In genomic region chr6:167699141-167700036, GRCh38 we compare ENCODE assay signal across 8 cellular contexts.
DNase-seq lines count a peak whose midpoint lies in the region; ATAC-seq and TF ChIP-seq lines count a peak whose summit lies in the region.

No MANE protein-coding gene starts in this region.

- no peaks in the 10 kb centered on the region for H3K9me3 Mint-ChIP-seq in endothelial cell (ENCODE audit: unreplicated experiment)
- peaks cover 2% of the 10 kb centered on the region for H3K9me3 Mint-ChIP-seq in type B pancreatic cell

- H3K14ac ChIP-seq in neuronal stem cell (ENCODE audit: low read length): peak overlapping the region; percentile 25

- H3K4me3 ChIP-seq in neuronal stem cell (ENCODE audit: low read length in 2 of 2): no peak overlapping the region

- ATAC-seq in GM19438 (IDR thresholded peaks at IDR 0.05; ENCODE audit: low read depth, unreplicated experiment) (peak; percentile 92), HG03469 (IDR thresholded peaks at IDR 0.05; ENCODE audit: unreplicated experiment) (peak; percentile 96)

- no peak overlapping the region for H3K4ac ChIP-seq in neuronal stem cell (ENCODE audit: low read length)

- H3K9ac ChIP-seq in neuronal stem cell (ENCODE audit: low read depth, low read length, poor library complexity): peak overlapping the region; percentile 72

- no peak overlapping the region for H3K27ac ChIP-seq in neuronal stem cell (replicated peaks; ENCODE audit: low read length)

- peak; percentile 58 for DNase-seq in A172 (ENCODE audit: low spot score)
- DNase-seq in activated CD4-positive, alpha-beta T cell treated with anti-CD3 and anti-CD28 coated beads for 48 hours: peak; percentile 73
- peak; percentile 69 for DNase-seq in endothelial cell (ENCODE audit: low spot score)
- DNase-seq in neuronal stem cell (ENCODE audit: low spot score): no peak
- no peak for DNase-seq in type B pancreatic cell (ENCODE audit: extremely low spot score, unreplicated experiment)
- DNase-seq in HuH-7.5 (ENCODE audit: low spot score): no peak

- H3K36me3 Mint-ChIP-seq in endothelial cell (ENCODE audit: low read depth, unreplicated experiment): no peaks in the 10 kb centered on the region
- H3K36me3 Mint-ChIP-seq in type B pancreatic cell: no peaks in the 10 kb centered on the region

- no CpG with 5 or more reads among the region's 21 CpGs for WGBS in neuronal stem cell (ENCODE audit: extremely low coverage in 2 of 2, insufficient read length in 2 of 2, insufficient replicate concordance in 1 of 2), 2 donors

- H4K91ac ChIP-seq in neuronal stem cell (ENCODE audit: low read depth, low read length, poor library complexity): no peak overlapping the region

- peak overlapping the region; percentile 86 for H2BK15ac ChIP-seq in neuronal stem cell (ENCODE audit: low read length)

- no peak overlapping the region for H4K8ac ChIP-seq in neuronal stem cell (ENCODE audit: low read depth, low read length)

- H3K18ac ChIP-seq in neuronal stem cell (ENCODE audit: low read length): peak overlapping the region; percentile 84

- no peaks in the 10 kb centered on the region for H3K79me1 ChIP-seq in neuronal stem cell (ENCODE audit: low read depth, low read length)

- H3K9me3 ChIP-seq in neuronal stem cell (replicated peaks in 1 of 2; ENCODE audit: control insufficient read depth in 2 of 2, insufficient read depth in 1 of 2, low read depth in 1 of 2, low read length in 2 of 2): no peaks in the 10 kb centered on the region

- peak overlapping the region; percentile 96 for H2AK5ac ChIP-seq in neuronal stem cell (ENCODE audit: low read depth, low read length)

- peak overlapping the region; percentile 29 for H2BK120ac ChIP-seq in neuronal stem cell (ENCODE audit: low read depth, low read length)

- peak overlapping the region; percentile 33 for H2BK12ac ChIP-seq in neuronal stem cell (ENCODE audit: low read length)

- H2BK5ac ChIP-seq in neuronal stem cell (ENCODE audit: low read length): peak overlapping the region; percentile 87

- TF ChIP-seq CTCF in endothelial cell (IDR thresholded peaks at IDR 0.05; ENCODE audit: unreplicated experiment) (no peak), type B pancreatic cell (conservative IDR thresholded peaks at IDR 0.05) (no peak)

- H3K27me3 ChIP-seq in neuronal stem cell (ENCODE audit: control insufficient read depth in 3 of 3, insufficient read depth in 3 of 3, low read depth in 1 of 3, low read length in 3 of 3): no peaks in the 10 kb centered on the region

- H3K4me1 Mint-ChIP-seq in endothelial cell (ENCODE audit: unreplicated experiment): peaks cover 36% of the 10 kb centered on the region
- H3K4me1 Mint-ChIP-seq in type B pancreatic cell (ENCODE audit: unreplicated experiment): peaks cover 17% of the 10 kb centered on the region

- peak overlapping the region; percentile 78 for H2AFZ ChIP-seq in neuronal stem cell (ENCODE audit: low read length)

- H3K4me3 Mint-ChIP-seq in endothelial cell (ENCODE audit: unreplicated experiment) (peak overlapping the region; percentile 73), type B pancreatic cell (no peak overlapping the region)

- no peak overlapping the region for H3K4me2 ChIP-seq in neuronal stem cell (ENCODE audit: insufficient read depth, low read length, poor library complexity, severe bottlenecking)

- H3K23ac ChIP-seq in neuronal stem cell (ENCODE audit: low read depth, low read length, poor library complexity): peak overlapping the region; percentile 46

- peaks cover 3% of the 10 kb centered on the region for H3K27me3 Mint-ChIP-seq in endothelial cell (ENCODE audit: unreplicated experiment)
- no peaks in the 10 kb centered on the region for H3K27me3 Mint-ChIP-seq in type B pancreatic cell

- H3K27ac Mint-ChIP-seq in endothelial cell (ENCODE audit: unreplicated experiment): peak overlapping the region; percentile 99
- peak overlapping the region; percentile 55 for H3K27ac Mint-ChIP-seq in type B pancreatic cell

- no peaks in the 10 kb centered on the region for H3K36me3 ChIP-seq in neuronal stem cell (replicated peaks in 1 of 2; ENCODE audit: control insufficient read depth in 2 of 2, insufficient read depth in 2 of 2, low read length in 2 of 2)

- peaks cover 7 to 23% of the 10 kb centered on the region in 2 donors for H3K4me1 ChIP-seq in neuronal stem cell (ENCODE audit: control insufficient read depth in 2 of 2, insufficient read depth in 1 of 2, low read depth in 1 of 2, low read length in 2 of 2)

Comparison
In these comparisons a context has a peak if more than half of its experiments do, and no peak if none do; other contexts are left out.
1. DNase-seq: peak in A172 (single experiment), activated CD4-positive, alpha-beta T cell treated with anti-CD3 and anti-CD28 coated beads for 48 hours (single experiment) and endothelial cell (single experiment); none in neuronal stem cell (single experiment), type B pancreatic cell (single experiment) and HuH-7.5 (single experiment).